In genomic region chr15:22664294-22665058, GRCh38 we compare ENCODE assay signal across 8 cellular contexts.
DNase-seq lines count a peak whose midpoint lies in the region; ATAC-seq and TF ChIP-seq lines count a peak whose summit lies in the region.
"Not testable (repeated sequence)": the region's sequence is repeated elsewhere in the genome, so short reads cannot be mapped to it uniquely, and the experiment has no call there.

No MANE protein-coding gene starts in this region.

- peak overlapping the region; percentile 94 for H3K27ac Mint-ChIP-seq in chondrocyte (ENCODE audit: unreplicated experiment)

- DNase-seq in NB4 (ENCODE audit: low read depth), result peak; percentile 79
- DNase-seq in activated CD4-positive, alpha-beta T cell treated with anti-CD3 and anti-CD28 coated beads, Interleukin-2, amount 50 U/mL, for 4 hours, result peak; percentile 11 to 15
- not testable (repeated sequence) for DNase-seq in chondrocyte (ENCODE audit: low spot score); vagina (ENCODE audit: extremely low spot score in 2 of 2)
- DNase-seq in prostate gland (ENCODE audit: low spot score), result peak; percentile 5

- not testable (repeated sequence) for H3K27me3 ChIP-seq in prostate gland (replicated peaks; ENCODE audit: insufficient read depth); vagina

- intact Hi-C loops in prostate gland (cut with DNase I); vagina (cut with DNase I): not testable (repeated sequence)

- peaks cover 18% of the 10 kb centered on the region for H3K4me1 Mint-ChIP-seq in chondrocyte (ENCODE audit: low read depth)

- not testable (repeated sequence) for H3K4me1 ChIP-seq in prostate gland (replicated peaks); vagina

- H3K9me3 ChIP-seq in iPS-18c (ENCODE audit: control insufficient read depth, insufficient read depth, low read length); prostate gland; vagina: not testable (repeated sequence)

- WGBS in prostate gland, result 1% methylated on average over 51 of the region's 110 CpGs

- H3K36me3 ChIP-seq in prostate gland, vagina: not testable (repeated sequence)

- TF ChIP-seq POLR2A in NB4 (IDR thresholded peaks at IDR 0.05; ENCODE audit: extremely low read depth, insufficient read length); prostate gland (IDR thresholded peaks at IDR 0.05); vagina (IDR thresholded peaks at IDR 0.05): not testable (repeated sequence)

- H3K4me3 Mint-ChIP-seq in chondrocyte (ENCODE audit: unreplicated experiment), result peak overlapping the region; percentile 74

- TF ChIP-seq CTCF in NB4 (IDR thresholded peaks at IDR 0.05; ENCODE audit: low read depth, low read length); chondrocyte (IDR thresholded peaks at IDR 0.05); vagina (IDR thresholded peaks at IDR 0.05): not testable (repeated sequence)
- TF ChIP-seq CTCF in prostate gland (IDR thresholded peaks at IDR 0.05), result peak in 1 of 4 experiments; percentile 19

- H3K27ac ChIP-seq in prostate gland (peak overlapping the region; percentile 83 to 90), vagina (peak overlapping the region; percentile 98)

- H3K36me3 Mint-ChIP-seq in chondrocyte (ENCODE audit: low read depth), result not testable (repeated sequence)

- peak overlapping the region; percentile 59 for H3K4me3 ChIP-seq in NB4 (ENCODE audit: low read depth, low read length)
- H3K4me3 ChIP-seq in iPS-18c (ENCODE audit: insufficient read depth, low read depth, low read length), result peak overlapping the region; percentile 38; the same call in 1 of the 2 replicates
- H3K4me3 ChIP-seq in prostate gland, result peak overlapping the region; percentile 51 to 60
- H3K4me3 ChIP-seq in vagina, result peak overlapping the region; percentile 57 to 74

- H3K27me3 Mint-ChIP-seq in chondrocyte (ENCODE audit: low read depth), result not testable (repeated sequence)

- not testable (repeated sequence) for H3K9me3 Mint-ChIP-seq in chondrocyte (ENCODE audit: low read depth)

- peak; percentile 82 for ATAC-seq in GM18502 (IDR thresholded peaks at IDR 0.05; ENCODE audit: poor library complexity, unreplicated experiment)
- peak; percentile 80 for ATAC-seq in HG02610 (IDR thresholded peaks at IDR 0.05; ENCODE audit: unreplicated experiment)
